ENCODE assay signal across 9 cellular contexts in genomic region chrX:110087485-110088356, GRCh38.
DNase-seq lines count a peak whose midpoint lies in the region; ATAC-seq, FAIRE-seq and TF ChIP-seq lines count a peak whose summit lies in the region.
"Had no signal": no experiment of that assay in that cellular context is flagged by ENCODE, and none has a peak within 500 bp of the region (broad histone marks: within the 10 kb centered on the region; RNA-seq: fewer than 3 reads in every experiment).

No MANE protein-coding gene starts in this region.

- peaks cover 0 to 5% (median 0%) of the 10 kb centered on the region in 3 donors for H3K27me3 ChIP-seq in psoas muscle (ENCODE audit: insufficient read depth in 3 of 3, low read length in 2 of 3)
- no peaks in the 10 kb centered on the region for H3K27me3 ChIP-seq in ovary

- peak; percentile 61 for FAIRE-seq in GM12891 (lab: Jason Lieb, UNC)
- FAIRE-seq: colon had no signal

- peak overlapping the region in 1 of 2 donors; percentile 16 for H3K27ac Mint-ChIP-seq in T-cell

- no peaks in the 10 kb centered on the region for H3K9me3 Mint-ChIP-seq in T-cell

- no peak for TF ChIP-seq EP300 in ovary (IDR thresholded peaks at IDR 0.05)

- peaks cover 13 to 32% (median 29%) of the 10 kb centered on the region in 3 donors for H3K4me1 Mint-ChIP-seq in T-cell

- 23 to 46% (median 31%) methylated on average over 4 of the region's 4 CpGs for WGBS in psoas muscle, 3 donors
- 45 to 58% (median 47%) methylated on average over 4 of the region's 4 CpGs for WGBS in ovary, 3 donors

- DNase-seq in GM12891 (ENCODE audit: insufficient read length, low spot score), result no peak
- DNase-seq in MV-4-11 (lab: John Stamatoyannopoulos, UW), result peak; percentile 49
- peak; percentile 76 for DNase-seq in dermis blood vessel endothelial cell
- DNase-seq in psoas muscle, result peak; percentile 29 to 78
- DNase-seq in ovary, result no peak
- no peak for DNase-seq in activated CD8-positive, alpha-beta memory T cell treated with anti-CD3 and anti-CD28 coated beads, Interleukin-2, amount 50 U/mL, for 4 hours
- no peak for DNase-seq in stimulated activated CD4-positive, alpha-beta T cell treated with anti-CD3 and anti-CD28 coated beads, Interleukin-4, amount 100 ng/mL, for 1 hour
- no peak for DNase-seq in T-cell

- H3K36me3 ChIP-seq in psoas muscle (ENCODE audit: insufficient read depth in 1 of 2, low read depth in 1 of 2), result no peaks in the 10 kb centered on the region
- H3K36me3 ChIP-seq in ovary, result no peaks in the 10 kb centered on the region

- H3K4me3 Mint-ChIP-seq in T-cell, result no peak overlapping the region

- CTCF ChIA-PET in T-cell (lab: Charles Lee), result no interaction called here

- H3K27ac ChIP-seq in psoas muscle (peak overlapping the region; percentile 83), ovary (no peak overlapping the region)

- H3K27me3 Mint-ChIP-seq in T-cell, result no peaks in the 10 kb centered on the region

- ATAC-seq in psoas muscle (peak; percentile 92 to 95 (median 92)), T-cell (replicated peaks in 1 of 4) (no peak)

- H3K4me3 ChIP-seq in psoas muscle (peak overlapping the region; percentile 31), ovary (no peak overlapping the region)

- H3K9me3 ChIP-seq in psoas muscle, result no peaks in the 10 kb centered on the region
- H3K9me3 ChIP-seq in ovary, result no peaks in the 10 kb centered on the region

- peaks cover 11% of the 10 kb centered on the region for H3K36me3 Mint-ChIP-seq in T-cell

- TF ChIP-seq CTCF in psoas muscle (IDR thresholded peaks at IDR 0.05) (no peak), ovary (IDR thresholded peaks at IDR 0.05) (no peak)

- intact Hi-C loops in psoas muscle (cut with DNase I) (no loop called here), ovary (cut with DNase I) (no loop called here)

- no peak for TF ChIP-seq POLR2A in GM12891 (IDR thresholded peaks at IDR 0.05; ENCODE audit: low read depth, low read length)
- TF ChIP-seq POLR2A in ovary (IDR thresholded peaks at IDR 0.05), result no peak

- H3K4me1 ChIP-seq in psoas muscle (peaks cover 24% of the 10 kb centered on the region), ovary (ENCODE audit: insufficient read depth) (no peaks in the 10 kb centered on the region)

- POLR2A ChIA-PET in T-cell (lab: Charles Lee), result no interaction called here

TF ChIP-seq in GM12891, 5 proteins besides CTCF, POLR2A, EP300 and RAD21:
- TF ChIP-seq TAF1 (IDR thresholded peaks at IDR 0.05; ENCODE audit: low read depth, low read length) (no peak), PAX5 (IDR thresholded peaks at IDR 0.05; ENCODE audit: insufficient read depth, low read length, severe bottlenecking) (no peak), POLR2AphosphoS5 (IDR thresholded peaks at IDR 0.05; ENCODE audit: low read depth, low read length) (no peak), POU2F2 (IDR thresholded peaks at IDR 0.05; ENCODE audit: low read depth, low read length) (no peak), SPI1 (IDR thresholded peaks at IDR 0.05; ENCODE audit: low read depth, low read length) (no peak)

Comparison
In these comparisons a context has a peak if more than half of its experiments do, and no peak if none do; other contexts are left out.
1. DNase-seq: peak in MV-4-11 (single experiment), dermis blood vessel endothelial cell (single experiment) and psoas muscle (2 of 2); none in GM12891 (single experiment), ovary (0 of 5), activated CD8-positive, alpha-beta memory T cell treated with anti-CD3 and anti-CD28 coated beads, Interleukin-2, amount 50 U/mL, for 4 hours (single experiment), stimulated activated CD4-positive, alpha-beta T cell treated with anti-CD3 and anti-CD28 coated beads, Interleukin-4, amount 100 ng/mL, for 1 hour (single experiment) and T-cell (0 of 34).
2. ATAC-seq: peak in psoas muscle (4 of 4); none in T-cell (0 of 4).